In genomic region chr4:73485596-73485995, GRCh38 we compare ENCODE assay signal across 11 cellular contexts. TPM values are rescaled to one million over a fixed set of nuclear protein-coding genes. Genes with fewer than 3 reads are reported as not detected.
"Had no signal": no experiment of that assay in that cellular context is flagged by ENCODE, and none has a peak within 500 bp of the region (broad histone marks: within the 10 kb centered on the region; RNA-seq: fewer than 3 reads in every experiment).

No MANE protein-coding gene starts in this region.

- H3K36me3 ChIP-seq: HAP-1 had no signal

- H3K27ac ChIP-seq: GM23248, HL-60 had no signal

- DNase-seq: GOT3, H7, IMR-90, KG1 had no signal

- ATAC-seq: HCT116, K562 had no signal

- H3K4me3 ChIP-seq: GM23248, HAP-1, K562 had no signal

- H3K9me3 ChIP-seq: HAP-1 had no signal

- H3K4me1 ChIP-seq: HAP-1 had no signal

RNA-seq across cellular contexts. Expression of gene AFM, which starts 4.1 kb away (rescaled TPM):
- total RNA-seq: GM23248, H4, H7, HT1080, IMR-90 had no signal

RNA-seq across cellular contexts. Expression of gene AFP, which starts 49.6 kb away (rescaled TPM):
- total RNA-seq: GM23248 had no signal
